18 cellular contexts compared by ENCODE assay signal in genomic region chr3:42225486-42226363, GRCh38. TPM values are rescaled to one million over a fixed set of nuclear protein-coding genes. Genes with fewer than 3 reads are reported as not detected.
DNase-seq lines count a peak whose midpoint lies in the region; ATAC-seq and TF ChIP-seq lines count a peak whose summit lies in the region.
"Had no signal": no experiment of that assay in that cellular context is flagged by ENCODE, and none has a peak within 500 bp of the region (broad histone marks: within the 10 kb centered on the region; RNA-seq: fewer than 3 reads in every experiment).

No MANE protein-coding gene starts in this region.

- H3K27me3 ChIP-seq in SK-N-SH (ENCODE audit: insufficient read depth), result no peaks in the 10 kb centered on the region
- H3K27me3 ChIP-seq in vagina, result no peaks in the 10 kb centered on the region

- peaks cover 15% of the 10 kb centered on the region for H3K36me3 Mint-ChIP-seq in mesothelial cell of epicardium

- WGBS in SK-N-SH (ENCODE audit: low lambda C conversion rate), result 91% methylated on average over 5 of the region's 5 CpGs

- H2AFZ ChIP-seq in SK-N-SH (ENCODE audit: low read depth), result no peak overlapping the region

- intact Hi-C loops in vagina (cut with DNase I), result no loop called here

- H3K4me1 ChIP-seq in SK-N-SH (ENCODE audit: control insufficient read depth in 1 of 2, insufficient read depth in 2 of 2, low read depth in 1 of 2, low read length in 1 of 2) (no peaks in the 10 kb centered on the region; a peak in 1 of 4 replicates), vagina (peaks cover 4% of the 10 kb centered on the region)

- H3F3A ChIP-seq in SK-N-SH (replicated peaks; ENCODE audit: insufficient read depth), result peaks cover 6% of the 10 kb centered on the region

- peaks cover 0 to 23% of the 10 kb centered on the region in 2 experiments for H3K36me3 ChIP-seq in SK-N-SH (replicated peaks in 1 of 2; ENCODE audit: control insufficient read depth in 1 of 2, insufficient read depth in 2 of 2, low read length in 1 of 2)
- H3K36me3 ChIP-seq in vagina, result peaks cover 0 to 26% of the 10 kb centered on the region in 2 donors

- TF ChIP-seq RAD21 in SK-N-SH (IDR thresholded peaks at IDR 0.05; ENCODE audit: low read length), result no peak

- CTCF ChIA-PET in SK-N-SH (lab: Yijun Ruan, JAX), result interaction anchor here (0.7 to 2.1 kb wide), 2 partner anchors 22 to 109 kb away, joined by 3 to 6 read pairs; no protein-coding TSS in a partner anchor

- H3K79me2 ChIP-seq in SK-N-SH (ENCODE audit: insufficient read depth), result no peaks in the 10 kb centered on the region

- no peak overlapping the region for H3K9ac ChIP-seq in SK-N-SH

- H3K4me2 ChIP-seq in SK-N-SH, result no peak overlapping the region

- DNase-seq in SK-N-SH (no peak), caudate nucleus (lab: John Stamatoyannopoulos, UW) (no peak), mesothelial cell of epicardium (ENCODE audit: low spot score in 2 of 2, unreplicated experiment in 2 of 2) (no peak), vagina (ENCODE audit: extremely low spot score in 2 of 2) (no peak), SKM-1 (lab: John Stamatoyannopoulos, UW; ENCODE audit: unreplicated experiment) (no peak)
- DNase-seq: 8988T; COR-L47; KBM-7; NCI-H1105 treated with DMSO at 0.1 percent for 48 hours; NCI-H1694 treated with DMSO at 0.1 percent for 48 hours; NK-92 treated with Interleukin-12 subunit alpha and Interleukin-12 subunit beta, amount 100 ng/mL, for 24 hours; Right ventricle myocardium superior had no signal

- H3K27me3 Mint-ChIP-seq in mesothelial cell of epicardium (ENCODE audit: low read depth), result peaks cover under 1% of the 10 kb centered on the region

- POLR2A ChIA-PET in SK-N-SH (lab: Yijun Ruan, JAX), result no interaction called here

- H3K4me3 Mint-ChIP-seq in mesothelial cell of epicardium, result no peak overlapping the region

- H3K4me3 ChIP-seq in SK-N-SH (ENCODE audit: low read depth in 2 of 2, low read length in 1 of 2), result no peak overlapping the region
- no peak overlapping the region for H3K4me3 ChIP-seq in vagina

- H3K27ac ChIP-seq in SK-N-SH (ENCODE audit: low read depth in 2 of 2, low read length in 1 of 2), result no peak overlapping the region
- H3K27ac ChIP-seq in caudate nucleus (ENCODE audit: low read depth, low read length), result peak overlapping the region; percentile 58
- peak overlapping the region; percentile 21 for H3K27ac ChIP-seq in vagina

- no peak for TF ChIP-seq EP300 in SK-N-SH (IDR thresholded peaks at IDR 0.05; ENCODE audit: borderline replicate concordance in 1 of 2, low read depth in 1 of 2, low read length in 1 of 2)

- TF ChIP-seq CTCF in SK-N-SH (IDR thresholded peaks at IDR 0.05) (no peak), mesothelial cell of epicardium (IDR thresholded peaks at IDR 0.05; ENCODE audit: unreplicated experiment) (no peak), vagina (IDR thresholded peaks at IDR 0.05) (no peak)

- H3K9me3 ChIP-seq in SK-N-SH (no peaks in the 10 kb centered on the region), vagina (no peaks in the 10 kb centered on the region)

- H3K4me1 Mint-ChIP-seq in mesothelial cell of epicardium, result peaks cover 3% of the 10 kb centered on the region

- peak overlapping the region; percentile 66 for H3K27ac Mint-ChIP-seq in mesothelial cell of epicardium

- H4K20me1 ChIP-seq in SK-N-SH (ENCODE audit: insufficient read depth), result no peaks in the 10 kb centered on the region

- no peaks in the 10 kb centered on the region for H3K9me2 ChIP-seq in SK-N-SH

- H3K9me3 Mint-ChIP-seq in mesothelial cell of epicardium, result no peaks in the 10 kb centered on the region

- no peak for ATAC-seq in SK-N-SH treated with all-trans-retinoic acid at 6 μM for 48 hours
- no peak for ATAC-seq in HG03039 (IDR thresholded peaks at IDR 0.05; ENCODE audit: unreplicated experiment)
- no peak for ATAC-seq in HG03025 (IDR thresholded peaks at IDR 0.05; ENCODE audit: low FRiP score, unreplicated experiment)

- no peak for TF ChIP-seq POLR2A in vagina (IDR thresholded peaks at IDR 0.05)

TF ChIP-seq in SK-N-SH treated with all-trans-retinoic acid at 6 μM for 48 hours, 23 proteins besides CTCF, POLR2A, EP300 and RAD21:
- no peak for TF ChIP-seq GLIS3 (CRISPR knock-in tag; IDR thresholded peaks at IDR 0.05)
- TF ChIP-seq, protein P1, sequence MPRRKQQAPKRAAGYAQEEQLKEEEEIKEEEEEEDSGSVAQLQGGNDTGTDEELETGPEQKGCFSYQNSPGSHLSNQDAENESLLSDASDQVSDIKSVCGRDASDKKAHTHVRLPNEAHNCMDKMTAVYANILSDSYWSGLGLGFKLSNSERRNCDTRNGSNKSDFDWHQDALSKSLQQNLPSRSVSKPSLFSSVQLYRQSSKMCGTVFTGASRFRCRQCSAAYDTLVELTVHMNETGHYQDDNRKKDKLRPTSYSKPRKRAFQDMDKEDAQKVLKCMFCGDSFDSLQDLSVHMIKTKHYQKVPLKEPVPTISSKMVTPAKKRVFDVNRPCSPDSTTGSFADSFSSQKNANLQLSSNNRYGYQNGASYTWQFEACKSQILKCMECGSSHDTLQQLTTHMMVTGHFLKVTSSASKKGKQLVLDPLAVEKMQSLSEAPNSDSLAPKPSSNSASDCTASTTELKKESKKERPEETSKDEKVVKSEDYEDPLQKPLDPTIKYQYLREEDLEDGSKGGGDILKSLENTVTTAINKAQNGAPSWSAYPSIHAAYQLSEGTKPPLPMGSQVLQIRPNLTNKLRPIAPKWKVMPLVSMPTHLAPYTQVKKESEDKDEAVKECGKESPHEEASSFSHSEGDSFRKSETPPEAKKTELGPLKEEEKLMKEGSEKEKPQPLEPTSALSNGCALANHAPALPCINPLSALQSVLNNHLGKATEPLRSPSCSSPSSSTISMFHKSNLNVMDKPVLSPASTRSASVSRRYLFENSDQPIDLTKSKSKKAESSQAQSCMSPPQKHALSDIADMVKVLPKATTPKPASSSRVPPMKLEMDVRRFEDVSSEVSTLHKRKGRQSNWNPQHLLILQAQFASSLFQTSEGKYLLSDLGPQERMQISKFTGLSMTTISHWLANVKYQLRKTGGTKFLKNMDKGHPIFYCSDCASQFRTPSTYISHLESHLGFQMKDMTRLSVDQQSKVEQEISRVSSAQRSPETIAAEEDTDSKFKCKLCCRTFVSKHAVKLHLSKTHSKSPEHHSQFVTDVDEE (CRISPR knock-in tag; IDR thresholded peaks at IDR 0.05), result no peak
- TF ChIP-seq ZNF70 (CRISPR knock-in tag; IDR thresholded peaks at IDR 0.05), result peak; percentile 85
- no peak for TF ChIP-seq ISL1 (CRISPR knock-in tag; IDR thresholded peaks at IDR 0.05)
TF ChIP-seq in SK-N-SH treated with all-trans-retinoic acid at 6 μM for 48 hours: peak in this region for 1.

TF ChIP-seq in SK-N-SH, 30 proteins besides CTCF, POLR2A, EP300 and RAD21:
- TF ChIP-seq, protein P2, sequence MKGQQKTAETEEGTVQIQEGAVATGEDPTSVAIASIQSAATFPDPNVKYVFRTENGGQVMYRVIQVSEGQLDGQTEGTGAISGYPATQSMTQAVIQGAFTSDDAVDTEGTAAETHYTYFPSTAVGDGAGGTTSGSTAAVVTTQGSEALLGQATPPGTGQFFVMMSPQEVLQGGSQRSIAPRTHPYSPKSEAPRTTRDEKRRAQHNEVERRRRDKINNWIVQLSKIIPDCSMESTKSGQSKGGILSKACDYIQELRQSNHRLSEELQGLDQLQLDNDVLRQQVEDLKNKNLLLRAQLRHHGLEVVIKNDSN (IDR thresholded peaks at IDR 0.05; ENCODE audit: borderline replicate concordance, low read depth), result no peak
- no peak for TF ChIP-seq EZH2phosphoT487 (IDR thresholded peaks at IDR 0.05; ENCODE audit: borderline replicate concordance, low read depth)
- TF ChIP-seq, protein P3, sequence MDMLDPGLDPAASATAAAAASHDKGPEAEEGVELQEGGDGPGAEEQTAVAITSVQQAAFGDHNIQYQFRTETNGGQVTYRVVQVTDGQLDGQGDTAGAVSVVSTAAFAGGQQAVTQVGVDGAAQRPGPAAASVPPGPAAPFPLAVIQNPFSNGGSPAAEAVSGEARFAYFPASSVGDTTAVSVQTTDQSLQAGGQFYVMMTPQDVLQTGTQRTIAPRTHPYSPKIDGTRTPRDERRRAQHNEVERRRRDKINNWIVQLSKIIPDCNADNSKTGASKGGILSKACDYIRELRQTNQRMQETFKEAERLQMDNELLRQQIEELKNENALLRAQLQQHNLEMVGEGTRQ (IDR thresholded peaks at IDR 0.05; ENCODE audit: borderline replicate concordance, low read depth, low read length), result no peak
- no peak for TF ChIP-seq SMC3 (IDR thresholded peaks at IDR 0.05; ENCODE audit: low read depth, low read length)
- no peak for TF ChIP-seq CHD2 (IDR thresholded peaks at IDR 0.05; ENCODE audit: low read length, partially characterized antibody)
- TF ChIP-seq GATA2 (CRISPR knock-in tag; IDR thresholded peaks at IDR 0.05), result no peak

RNA-seq across cellular contexts. Expression of gene CCK, which starts 40.3 kb away (rescaled TPM):
- not detected in 2 replicates for polyA plus RNA-seq in SK-N-SH (2012; rRNA removed)
- not detected in 2 replicates for polyA plus RNA-seq in SK-N-SH (2012; cell fraction: cytosol; rRNA removed)
- polyA plus RNA-seq in SK-N-SH (2012; cell fraction: nucleus; rRNA removed), result not detected in 2 replicates
- total RNA-seq in mesothelial cell of epicardium (not detected in 3 replicates), vagina (not detected)
- total RNA-seq: H4, NCI-H460, OCI-LY7, Right ventricle myocardium superior had no signal

Comparison
In these comparisons a context has a peak if more than half of its experiments do, and no peak if none do; other contexts are left out.
1. H3K27ac ChIP-seq: peak in caudate nucleus (single experiment) and vagina (single experiment); none in SK-N-SH (0 of 2).